8 cellular contexts compared by ENCODE assay signal in the genomic region with DNA sequence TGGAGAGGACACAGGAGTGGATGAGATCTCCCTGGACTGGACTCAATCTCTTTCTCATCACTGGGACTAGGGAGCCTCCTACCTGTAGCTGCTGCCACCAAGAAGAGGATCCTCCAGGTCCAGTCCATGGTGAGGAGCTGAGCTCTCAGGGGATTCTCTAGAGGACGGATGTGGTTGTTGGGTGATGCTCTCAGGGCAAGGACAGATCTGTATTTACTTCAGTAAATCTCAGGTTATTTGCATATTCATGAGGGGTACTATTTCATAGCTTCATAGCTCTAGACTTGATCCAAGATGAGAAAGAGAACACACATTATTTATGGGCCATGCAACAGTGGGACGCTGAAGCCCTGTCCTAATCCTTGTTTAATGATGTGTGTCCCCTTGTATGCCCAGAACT.
A peak's percentile ranks its signal among the peaks of the same experiment; 100 is the strongest.
DNase-seq lines count a peak whose midpoint lies in the region; ATAC-seq lines count a peak whose summit lies in the region.
"Not testable (repeated sequence)": the region's sequence is repeated elsewhere in the genome, so short reads cannot be mapped to it uniquely, and the experiment has no call there.

No MANE protein-coding gene starts in this region.

- H3K9me3 Mint-ChIP-seq in activated naive CD8-positive, alpha-beta T cell treated with anti-CD3 and anti-CD28 coated beads, Interleukin-2, amount 50 U/mL, for 24 hours: not testable (repeated sequence)

- H3K27me3 Mint-ChIP-seq in activated naive CD8-positive, alpha-beta T cell treated with anti-CD3 and anti-CD28 coated beads, Interleukin-2, amount 50 U/mL, for 24 hours: not testable (repeated sequence)

- H3K4me3 Mint-ChIP-seq in activated naive CD8-positive, alpha-beta T cell treated with anti-CD3 and anti-CD28 coated beads, Interleukin-2, amount 50 U/mL, for 24 hours: not testable (repeated sequence)

- H3K27ac Mint-ChIP-seq in activated naive CD8-positive, alpha-beta T cell treated with anti-CD3 and anti-CD28 coated beads, Interleukin-2, amount 50 U/mL, for 24 hours: not testable (repeated sequence)

- peak; percentile 67 for ATAC-seq in GM18519 (IDR thresholded peaks at IDR 0.05; ENCODE audit: low FRiP score, unreplicated experiment)
- peak; percentile 72 for ATAC-seq in GM19372 (IDR thresholded peaks at IDR 0.05; ENCODE audit: low read depth, unreplicated experiment)
- peak; percentile 71 for ATAC-seq in GM21529 (IDR thresholded peaks at IDR 0.05; ENCODE audit: unreplicated experiment)
- peak; percentile 75 for ATAC-seq in HG02852 (IDR thresholded peaks at IDR 0.05; ENCODE audit: unreplicated experiment)
- ATAC-seq in HG03108 (IDR thresholded peaks at IDR 0.05; ENCODE audit: unreplicated experiment): peak; percentile 68
- peak; percentile 62 for ATAC-seq in HG03558 (IDR thresholded peaks at IDR 0.05; ENCODE audit: extremely low read depth, unreplicated experiment)
- peak; percentile 62 for ATAC-seq in activated naive CD8-positive, alpha-beta T cell treated with anti-CD3 and anti-CD28 coated beads, Interleukin-2, amount 50 U/mL, for 24 hours
- peak; percentile 50 for ATAC-seq in stimulated activated naive CD8-positive, alpha-beta T cell treated with anti-CD3 and anti-CD28 coated beads, Interleukin-15, Interleukin-2, amounts not matched to agents 100 U/mL and 50 U/mL, for 24 hours

- not testable (repeated sequence) for H3K4me1 Mint-ChIP-seq in activated naive CD8-positive, alpha-beta T cell treated with anti-CD3 and anti-CD28 coated beads, Interleukin-2, amount 50 U/mL, for 24 hours

- DNase-seq in activated naive CD8-positive, alpha-beta T cell treated with anti-CD3 and anti-CD28 coated beads, Interleukin-2, amount 50 U/mL, for 24 hours; stimulated activated naive CD8-positive, alpha-beta T cell treated with anti-CD3 and anti-CD28 coated beads, Interleukin-15, Interleukin-2, amounts not matched to agents 100 U/mL and 50 U/mL, for 24 hours: not testable (repeated sequence)

- H3K36me3 Mint-ChIP-seq in activated naive CD8-positive, alpha-beta T cell treated with anti-CD3 and anti-CD28 coated beads, Interleukin-2, amount 50 U/mL, for 24 hours (ENCODE audit: low read depth): not testable (repeated sequence)
